In genomic region chr5:39815701-39816100, GRCh38 we compare ENCODE assay signal across 15 cellular contexts.
"Had no signal": no experiment of that assay in that cellular context is flagged by ENCODE, and none has a peak within 500 bp of the region (broad histone marks: within the 10 kb centered on the region; RNA-seq: fewer than 3 reads in every experiment).

No MANE protein-coding gene starts in this region.

- H3K9me3 ChIP-seq: gastrocnemius medialis, heart right ventricle, thoracic aorta had no signal

- H3K27ac ChIP-seq: gastrocnemius medialis, heart right ventricle, left ventricle myocardium inferior, thoracic aorta had no signal

- DNase-seq: activated naive CD4-positive, alpha-beta T cell treated with Interleukin-2 at 50 U/mL for 16 hours; activated T-cell treated with anti-CD3 and anti-CD28 coated beads for 4 hours; dermis blood vessel endothelial cell; effector memory CD8-positive, alpha-beta T cell; gastrocnemius medialis; heart right ventricle; islet precursor cell; left ventricle myocardium inferior; nucleus accumbens; right cardiac atrium; T-helper 9 cell had no signal

- H3K4me3 ChIP-seq: gastrocnemius medialis, heart right ventricle, left ventricle myocardium inferior, thoracic aorta had no signal

- H3K4me1 ChIP-seq: gastrocnemius medialis, heart right ventricle, left ventricle myocardium inferior had no signal

- ATAC-seq: effector memory CD8-positive, alpha-beta T cell; gastrocnemius medialis; right cardiac atrium; stimulated activated effector memory CD8-positive, alpha-beta T cell treated with anti-CD3 and anti-CD28 coated beads, Interleukin-12 subunit alpha, Interleukin-12 subunit beta, amount 100 ng/mL, for 72 hours had no signal

- H3K27me3 ChIP-seq: gastrocnemius medialis, heart right ventricle had no signal

- H3K36me3 ChIP-seq: gastrocnemius medialis, heart right ventricle, left ventricle myocardium inferior, thoracic aorta had no signal

- FAIRE-seq: astrocyte, bronchial epithelial cell had no signal
